In the genomic region with DNA sequence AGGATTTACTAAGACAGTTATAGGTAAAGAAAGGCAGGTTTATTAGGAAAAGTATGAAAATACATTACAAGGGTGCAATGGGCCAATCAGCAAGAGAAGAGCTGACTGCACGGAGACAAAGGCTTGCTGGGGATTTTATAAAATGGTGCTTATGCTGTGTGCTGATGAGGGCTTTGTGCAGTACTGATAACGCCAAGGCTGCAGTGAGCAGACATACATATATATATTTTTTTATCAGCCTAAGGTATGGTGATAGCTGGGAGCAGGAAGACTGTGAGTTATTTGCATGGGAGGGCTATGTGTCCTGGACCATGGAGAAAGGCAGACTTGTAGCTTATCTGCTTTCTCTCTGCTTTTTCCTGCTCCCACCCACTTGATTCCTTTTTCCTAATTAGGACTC, we compare ENCODE assay signal across 20 cellular contexts.
"Had no signal": no experiment of that assay in that cellular context is flagged by ENCODE, and none has a peak within 500 bp of the region (broad histone marks: within the 10 kb centered on the region; RNA-seq: fewer than 3 reads in every experiment).

No MANE protein-coding gene starts in this region.

- H3K9me3 ChIP-seq: heart left ventricle, pancreas had no signal

- H3K36me3 Mint-ChIP-seq: naive B cell, type B pancreatic cell had no signal

- H3K27me3 ChIP-seq: dorsolateral prefrontal cortex, heart left ventricle, pancreas had no signal

- H3K4me3 Mint-ChIP-seq: naive B cell, nephron, type B pancreatic cell had no signal

- H3K27ac Mint-ChIP-seq: naive B cell, nephron, progenitor cell of endocrine pancreas, type B pancreatic cell had no signal

- H3K27ac ChIP-seq: heart left ventricle, pancreas had no signal

- H3K36me3 ChIP-seq: heart left ventricle, pancreas had no signal

- H3K4me1 Mint-ChIP-seq: naive B cell had no signal

- H3K9me3 Mint-ChIP-seq: naive B cell, nephron had no signal

- DNase-seq: cortex of kidney; dorsolateral prefrontal cortex; effector CD8-positive, alpha-beta T cell; foreskin melanocyte; heart left ventricle; hippocampal formation; kidney glomerular epithelial cell; mammary epithelial cell; midbrain; naive B cell; occipital lobe; pancreas; right cardiac atrium; small intestine; stimulated activated CD4-positive, alpha-beta T cell treated with anti-CD3 and anti-CD28 coated beads, Interleukin-2, amount 100 ng/mL, for 48 hours; stimulated activated naive CD4-positive, alpha-beta T cell treated with Interleukin-2 at 50 U/mL for 16 hours had no signal

- ATAC-seq: heart left ventricle, pancreas, right cardiac atrium had no signal

- FAIRE-seq: pancreas, small intestine, urothelium cell line had no signal

- H3K27me3 Mint-ChIP-seq: naive B cell, progenitor cell of endocrine pancreas, type B pancreatic cell had no signal

- H3K4me3 ChIP-seq: dorsolateral prefrontal cortex, heart left ventricle, pancreas had no signal

- H3K4me1 ChIP-seq: pancreas had no signal
